14 cellular contexts compared by ENCODE assay signal in genomic region chr7:137952406-137952805, GRCh38. TPM values are rescaled to one million over a fixed set of nuclear protein-coding genes. Genes with fewer than 3 reads are reported as not detected.
DNase-seq lines count a peak whose midpoint lies in the region; ATAC-seq and TF ChIP-seq lines count a peak whose summit lies in the region.
"Had no signal": no experiment of that assay in that cellular context is flagged by ENCODE, and none has a peak within 500 bp of the region (broad histone marks: within the 10 kb centered on the region; RNA-seq: fewer than 3 reads in every experiment).

No MANE protein-coding gene starts in this region.

- TF ChIP-seq CTCF in CD8-positive, alpha-beta T cell (IDR thresholded peaks at IDR 0.05): no peak
- TF ChIP-seq CTCF in VCaP (conservative IDR thresholded peaks at IDR 0.05): no peak
- TF ChIP-seq CTCF in sigmoid colon (IDR thresholded peaks at IDR 0.05): no peak
- TF ChIP-seq CTCF in testis (IDR thresholded peaks at IDR 0.05): no peak

- ATAC-seq in CD8-positive, alpha-beta T cell: no peak
- ATAC-seq in GM18511 (IDR thresholded peaks at IDR 0.05; ENCODE audit: unreplicated experiment): no peak
- ATAC-seq: naive thymus-derived CD4-positive, alpha-beta T cell had no signal

- H3K27me3 ChIP-seq in CD8-positive, alpha-beta T cell (ENCODE audit: insufficient read depth, low read length): no peaks in the 10 kb centered on the region
- H3K27me3 ChIP-seq in iPS-18a (ENCODE audit: control insufficient read depth, insufficient read depth, low read length): no peaks in the 10 kb centered on the region
- H3K27me3 ChIP-seq in sigmoid colon: no peaks in the 10 kb centered on the region
- no peaks in the 10 kb centered on the region for H3K27me3 ChIP-seq in testis

- H3K9ac ChIP-seq in iPS-18a (ENCODE audit: low read length): peak overlapping the region; percentile 22

- intact Hi-C loops in CD8-positive, alpha-beta T cell (cut with DNase I, micrococcal nuclease): no loop called here
- intact Hi-C loops in sigmoid colon (cut with DNase I): loop anchor here (2.0 kb wide), 1 partner anchor 40 kb away; no protein-coding TSS in a partner anchor
- intact Hi-C loops in testis (cut with DNase I; ENCODE audit: low total_unique reads): no loop called here

- H3K36me3 Mint-ChIP-seq in CD8-positive, alpha-beta T cell: peaks cover 11% of the 10 kb centered on the region

- POLR2A ChIA-PET in CD8-positive, alpha-beta T cell (lab: Charles Lee): no interaction called here

- DNase-seq in CD8-positive, alpha-beta T cell: no peak
- DNase-seq in sigmoid colon (no peak), germinal center (ENCODE audit: low spot score) (no peak), testis (no peak), CD1c-positive myeloid dendritic cell (ENCODE audit: extremely low spot score) (no peak)
- DNase-seq: activated naive CD4-positive, alpha-beta T cell treated with Interleukin-2 at 50 U/mL for 16 hours; central memory CD4-positive, alpha-beta T cell; immature natural killer cell; naive thymus-derived CD4-positive, alpha-beta T cell; NCI-H1436; NCI-H510A treated with DMSO at 0.1 percent for 48 hours had no signal

- no peaks in the 10 kb centered on the region for H3K9me3 ChIP-seq in CD8-positive, alpha-beta T cell (ENCODE audit: low read length)
- H3K9me3 ChIP-seq in iPS-18a (ENCODE audit: control insufficient read depth, low read depth, low read length) (no peaks in the 10 kb centered on the region), sigmoid colon (no peaks in the 10 kb centered on the region), testis (no peaks in the 10 kb centered on the region)

- peaks cover 4% of the 10 kb centered on the region for H3K4me1 Mint-ChIP-seq in CD8-positive, alpha-beta T cell (ENCODE audit: low read depth)

- no peak overlapping the region for H3K4me3 ChIP-seq in CD8-positive, alpha-beta T cell (ENCODE audit: low read depth, low read length)
- H3K4me3 ChIP-seq in iPS-18a (ENCODE audit: low read length): no peak overlapping the region
- no peak overlapping the region for H3K4me3 ChIP-seq in sigmoid colon
- H3K4me3 ChIP-seq in testis: no peak overlapping the region

- no peak overlapping the region for H3K27ac ChIP-seq in CD8-positive, alpha-beta T cell (ENCODE audit: low read depth, low read length)
- peak overlapping the region; percentile 91 for H3K27ac ChIP-seq in VCaP
- H3K27ac ChIP-seq in iPS-18a (ENCODE audit: low read length): no peak overlapping the region
- H3K27ac ChIP-seq in sigmoid colon: peak overlapping the region; percentile 75 to 91 (median 84)
- H3K27ac ChIP-seq in testis: no peak overlapping the region

- no peaks in the 10 kb centered on the region for H3K4me1 ChIP-seq in CD8-positive, alpha-beta T cell (ENCODE audit: insufficient read depth, low read length)
- H3K4me1 ChIP-seq in iPS-18a (ENCODE audit: control insufficient read depth, low read depth, low read length) (peaks cover 36% of the 10 kb centered on the region), sigmoid colon (peaks cover 0 to 89% (median 72%) of the 10 kb centered on the region in 4 donors), testis (peaks cover 15% of the 10 kb centered on the region)

- CTCF ChIA-PET in CD8-positive, alpha-beta T cell (lab: Charles Lee): no interaction called here

- TF ChIP-seq POLR2A in sigmoid colon (IDR thresholded peaks at IDR 0.05): no peak
- no peak for TF ChIP-seq POLR2A in testis (IDR thresholded peaks at IDR 0.05)

- no peak overlapping the region for H3K4me3 Mint-ChIP-seq in CD8-positive, alpha-beta T cell
- H3K4me3 Mint-ChIP-seq: immature natural killer cell; naive thymus-derived CD4-positive, alpha-beta T cell had no signal

- peak overlapping the region; percentile 9 for H3K27ac Mint-ChIP-seq in CD8-positive, alpha-beta T cell

- no peaks in the 10 kb centered on the region for H3K36me3 ChIP-seq in CD8-positive, alpha-beta T cell (ENCODE audit: insufficient read depth, low read length)
- H3K36me3 ChIP-seq in iPS-18a (ENCODE audit: control insufficient read depth, low read depth, low read length) (no peaks in the 10 kb centered on the region), sigmoid colon (no peaks in the 10 kb centered on the region), testis (ENCODE audit: low read depth, missing control alignments) (no peaks in the 10 kb centered on the region)

- H3K9me3 Mint-ChIP-seq in CD8-positive, alpha-beta T cell: no peaks in the 10 kb centered on the region
- H3K9me3 Mint-ChIP-seq: immature natural killer cell; naive thymus-derived CD4-positive, alpha-beta T cell had no signal

- WGBS in sigmoid colon, 2 donors: 21 to 70% methylated on average over 2 of the region's 2 CpGs
- WGBS in testis, 2 donors: 92 to 94% methylated on average over 2 of the region's 2 CpGs

- H3K27me3 Mint-ChIP-seq in CD8-positive, alpha-beta T cell (ENCODE audit: low read depth): no peaks in the 10 kb centered on the region
- H3K27me3 Mint-ChIP-seq: naive thymus-derived CD4-positive, alpha-beta T cell had no signal

- TF ChIP-seq EP300 in sigmoid colon (IDR thresholded peaks at IDR 0.05): no peak

RNA-seq across cellular contexts. Expression of gene CREB3L2, which starts 49.5 kb away (rescaled TPM):
- 10 to 100 TPM; 11.9 to 12.6 TPM for total RNA-seq in CD8-positive, alpha-beta T cell
- total RNA-seq in sigmoid colon (10 to 100 TPM; 26.0 to 41.3 (median 30.2) TPM), testis (10 to 100 TPM; 23.4 to 23.9 TPM)
- polyA plus RNA-seq in sigmoid colon (10 to 100 TPM in 1 of 3 donors, 1 to 10 TPM in 2; 3.0 to 15.6 (median 4.4) TPM), testis (ENCODE audit: insufficient read depth, low read depth, low replicate concordance) (22.0 TPM)

Comparison
In these comparisons a context has a peak if more than half of its experiments do, and no peak if none do; other contexts are left out.
1. H3K27ac ChIP-seq: peak in VCaP (single experiment) and sigmoid colon (4 of 4); none in CD8-positive, alpha-beta T cell (single experiment), iPS-18a (single experiment) and testis (0 of 2).